Comparison of ENCODE assay signal across 1 cellular context in the genomic region with DNA sequence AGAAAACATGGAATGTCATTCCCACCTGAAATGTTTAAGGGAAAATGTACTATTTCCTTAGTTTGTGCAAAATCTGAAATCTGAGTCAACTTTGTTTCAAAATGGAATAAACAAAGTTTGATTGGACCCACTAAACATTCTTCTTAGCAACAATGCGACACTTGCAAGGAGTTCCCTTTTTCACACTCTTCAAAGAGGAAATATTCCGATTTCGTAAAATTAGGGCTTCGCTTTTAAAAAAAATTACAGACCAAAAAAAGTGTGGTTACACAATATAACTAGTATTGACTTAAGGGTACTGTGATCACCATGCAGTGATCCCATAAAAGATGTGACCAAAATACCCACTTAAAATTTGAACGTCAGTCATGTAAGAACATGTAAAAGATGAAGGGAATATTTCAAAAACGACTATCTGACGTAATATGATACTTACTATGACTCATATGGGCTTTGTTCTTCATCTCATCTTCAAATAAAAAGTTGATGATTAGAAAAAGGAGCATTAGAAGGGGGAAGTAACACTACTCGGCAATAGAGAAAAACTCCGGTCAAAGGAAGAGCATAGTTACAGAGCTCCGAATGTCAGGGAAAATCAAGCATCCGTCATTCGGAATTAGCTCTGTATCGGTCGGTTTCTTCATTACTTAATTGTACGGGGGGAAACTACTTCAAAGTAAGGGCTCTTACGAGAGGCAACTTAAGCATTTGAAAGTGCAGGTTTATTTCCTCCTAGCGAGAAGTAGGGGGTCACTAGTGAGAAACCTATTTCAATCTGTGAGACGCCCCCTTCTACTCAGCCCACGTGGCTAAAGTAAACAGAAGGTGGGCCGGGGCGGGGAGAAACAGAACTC.
TF ChIP-seq lines count a peak whose summit lies in the region.

No MANE protein-coding gene starts in this region.

TF ChIP-seq in liver, 16 proteins besides CTCF, POLR2A, EP300 and RAD21 (continued from another document):
- TF ChIP-seq ZBTB33 (IDR thresholded peaks at IDR 0.05), result no peak
